In the genomic region with DNA sequence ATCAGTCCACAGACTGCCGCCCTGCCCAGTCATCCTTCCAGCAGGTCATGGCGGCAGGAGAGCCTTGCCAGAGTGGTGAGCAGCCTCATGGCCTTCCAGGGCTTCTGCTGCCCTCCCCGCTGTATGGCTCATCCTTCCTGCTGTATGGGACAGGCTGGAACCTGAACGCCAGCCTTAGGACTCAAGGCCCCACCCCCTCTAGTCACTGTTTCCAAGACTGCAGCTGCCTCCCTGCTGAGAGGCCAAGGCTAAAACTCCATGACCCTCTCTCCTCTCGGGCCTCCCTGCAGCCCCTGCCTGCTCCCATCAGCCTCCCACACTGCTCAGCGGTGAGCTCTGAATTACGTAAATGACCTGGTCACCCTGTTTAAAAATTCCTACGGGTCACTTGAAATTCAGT, we compare ENCODE assay signal across 17 cellular contexts.
"Had no signal": no experiment of that assay in that cellular context is flagged by ENCODE, and none has a peak within 500 bp of the region (broad histone marks: within the 10 kb centered on the region; RNA-seq: fewer than 3 reads in every experiment).

No MANE protein-coding gene starts in this region.

- H3K4me2 ChIP-seq: smooth muscle cell had no signal

- H3K9me3 Mint-ChIP-seq: neural crest cell had no signal

- H3K36me3 ChIP-seq: esophagus muscularis mucosa, lower lobe of right lung, right lobe of liver, transverse colon had no signal

- H3K27ac Mint-ChIP-seq: T-cell had no signal

- H3K36me3 Mint-ChIP-seq: T-cell had no signal

- H3K4me1 Mint-ChIP-seq: T-cell had no signal

- H3K4me1 ChIP-seq: esophagus muscularis mucosa, lower lobe of right lung, psoas muscle, right lobe of liver, transverse colon had no signal

- H3K27ac ChIP-seq: esophagus muscularis mucosa, lower lobe of right lung, psoas muscle, right lobe of liver, transverse colon had no signal

- H3K9me3 ChIP-seq: esophagus muscularis mucosa, lower lobe of right lung, psoas muscle, right lobe of liver, transverse colon had no signal

- H3K27me3 ChIP-seq: right lobe of liver had no signal

- H3K4me3 ChIP-seq: esophagus muscularis mucosa, lower lobe of right lung, psoas muscle, right lobe of liver, smooth muscle cell, transverse colon had no signal

- DNase-seq: activated CD4-positive, CD25-positive, alpha-beta regulatory T cell treated with anti-CD3 and anti-CD28 coated beads, Interleukin-2, amount 50 U/mL, for 72 hours; activated naive CD4-positive, alpha-beta T cell treated with Interleukin-2 at 50 U/mL for 16 hours; anterior cingulate cortex; hippocampal formation; lower lobe of right lung; midbrain; psoas muscle; right lobe of liver; stimulated activated CD4-positive, alpha-beta T cell treated with anti-CD3 and anti-CD28 coated beads, Interleukin-4, amount 100 ng/mL, for 4 hours; stimulated activated CD8-positive, alpha-beta memory T cell treated with anti-CD3 and anti-CD28 coated beads, Interleukin-4, amount 100 ng/mL, for 48 hours; stimulated activated naive CD4-positive, alpha-beta T cell treated with Interleukin-2 at 50 U/mL for 16 hours; T-cell; T-helper 9 cell; transverse colon had no signal

- H3K4me3 Mint-ChIP-seq: neural crest cell, T-cell had no signal

- ATAC-seq: lower lobe of right lung, psoas muscle, right lobe of liver, T-cell had no signal
